ENCODE assay signal across 8 cellular contexts in genomic region chr15:67254238-67255175, GRCh38. TPM values are rescaled to one million over a fixed set of nuclear protein-coding genes. Genes with fewer than 3 reads are reported as not detected.
A peak's percentile ranks its signal among the peaks of the same experiment; 100 is the strongest.
DNase-seq lines count a peak whose midpoint lies in the region; ATAC-seq and TF ChIP-seq lines count a peak whose summit lies in the region.

A gene with protein sequence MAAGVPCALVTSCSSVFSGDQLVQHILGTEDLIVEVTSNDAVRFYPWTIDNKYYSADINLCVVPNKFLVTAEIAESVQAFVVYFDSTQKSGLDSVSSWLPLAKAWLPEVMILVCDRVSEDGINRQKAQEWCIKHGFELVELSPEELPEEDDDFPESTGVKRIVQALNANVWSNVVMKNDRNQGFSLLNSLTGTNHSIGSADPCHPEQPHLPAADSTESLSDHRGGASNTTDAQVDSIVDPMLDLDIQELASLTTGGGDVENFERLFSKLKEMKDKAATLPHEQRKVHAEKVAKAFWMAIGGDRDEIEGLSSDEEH (minus strand): TSS chr15:67254661. CDS start chr15:67254631, 30 bp downstream.
Gene IQCH, plus strand, starts transcription at chr15:67254786. Its CDS starts 111 bp downstream, at chr15:67254897.

- no peaks in the 10 kb centered on the region for H3K27me3 ChIP-seq in left ventricle myocardium inferior (ENCODE audit: low read depth)

- peak within 1 kb of the TSS; percentile 92 to 95 for H3K27ac Mint-ChIP-seq in T-cell

- DNase-seq in GM13977 (ENCODE audit: low spot score) (peak; percentile 97), NCI-H146 (lab: John Stamatoyannopoulos, UW) (peak; percentile 89), T-cell (peak; percentile 76 to 99 (median 87)), amniotic stem cell (lab: John Stamatoyannopoulos, UW) (peak; percentile 95), left ventricle myocardium inferior (peak; percentile 98), posterior vena cava (ENCODE audit: low spot score) (peak; percentile 99), ureter (ENCODE audit: low spot score) (peak; percentile 99)

- peaks cover 2% of the 10 kb centered on the region for H3K36me3 Mint-ChIP-seq in T-cell

- TF ChIP-seq CTCF in GM13977 (IDR thresholded peaks at IDR 0.05; ENCODE audit: extremely low read depth, insufficient read depth, missing control alignments) (peak; percentile 11), left ventricle myocardium inferior (IDR thresholded peaks at IDR 0.05; ENCODE audit: borderline replicate concordance) (no peak)

- H3K4me1 Mint-ChIP-seq in T-cell, result peaks cover 39 to 49% (median 45%) of the 10 kb centered on the region in 3 donors

- in situ Hi-C loops in GM13977 (cut with MboI; ENCODE audit: low pct_unique_long_range_greater_than_20kb, low sequenced_read_pairs, unreplicated experiment), result no loop called here

- CTCF ChIA-PET in T-cell (lab: Charles Lee), result interaction anchor here in 1 of 2 donors (4.2 kb wide), 1 partner anchor 15 kb away, joined by 14 read pairs; no protein-coding TSS in a partner anchor

- H3K27ac ChIP-seq in left ventricle myocardium inferior (replicated peaks), result peak within 1 kb of the TSS; percentile 77

- no peaks in the 10 kb centered on the region for H3K9me3 ChIP-seq in left ventricle myocardium inferior (replicated peaks)

- H3K36me3 ChIP-seq in left ventricle myocardium inferior, result no peaks in the 10 kb centered on the region

- peaks cover 30% of the 10 kb centered on the region for H3K4me1 ChIP-seq in left ventricle myocardium inferior

- ATAC-seq in HG02870 (IDR thresholded peaks at IDR 0.05; ENCODE audit: unreplicated experiment) (peak; percentile 85), T-cell (replicated peaks in 1 of 4) (peak; percentile 88 to 95 (median 94))

- no peaks in the 10 kb centered on the region for H3K27me3 Mint-ChIP-seq in T-cell

- H3K9me3 Mint-ChIP-seq in T-cell, result no peaks in the 10 kb centered on the region

- intact Hi-C loops in left ventricle myocardium inferior (cut with micrococcal nuclease) (no loop called here), posterior vena cava (cut with DNase I) (loop anchor here (5.0 kb wide), 2 partner anchors 152 to 683 kb away; no protein-coding TSS in a partner anchor)

- POLR2A ChIA-PET in T-cell (lab: Charles Lee), result no interaction called here

- H3K4me3 Mint-ChIP-seq in T-cell, result peak within 1 kb of the TSS; percentile 82 to 99 (median 98)

- peak within 1 kb of the TSS; percentile 87 for H3K4me3 ChIP-seq in left ventricle myocardium inferior

RNA-seq across cellular contexts. Expression of the first gene that starts in this region (rescaled TPM):
- total RNA-seq in T-cell (10 to 100 TPM; 21.9 to 28.4 (median 23.6) TPM), left ventricle myocardium inferior (20.9 TPM), posterior vena cava (10 to 100 TPM; 27.9 to 29.2 TPM), ureter (68.2 TPM)

RNA-seq across cellular contexts. Expression of gene IQCH, which starts in this region (rescaled TPM):
- total RNA-seq in T-cell (1 to 10 TPM in 4 of 5 donors, under 1 TPM in 1; 0.43 to 2.6 (median 1.3) TPM), left ventricle myocardium inferior (1.1 TPM), posterior vena cava (1 to 10 TPM; 1.2 to 2.3 TPM), ureter (14.4 TPM)

Comparison
In these comparisons a context has a peak if more than half of its experiments do, and no peak if none do; other contexts are left out.
1. Peak in every context shown above with its lines: DNase-seq, ATAC-seq, H3K4me3 ChIP-seq and H3K27ac ChIP-seq.